Comparison of ENCODE assay signal across 2 cellular contexts in genomic region chr18:79260510-79260909, GRCh38.
TF ChIP-seq lines count a peak whose summit lies in the region.

No MANE protein-coding gene starts in this region.

TF ChIP-seq in HepG2, 621 proteins besides CTCF, POLR2A, EP300 and RAD21 (continued from another document):
- TF ChIP-seq CBX1 (IDR thresholded peaks at IDR 0.05; ENCODE audit: low read depth) = no peak
- TF ChIP-seq SATB2 (CRISPR knock-in tag; IDR thresholded peaks at IDR 0.05) = no peak
- no peak for TF ChIP-seq ZNF329 (CRISPR knock-in tag; IDR thresholded peaks at IDR 0.05; ENCODE audit: low read depth)
- TF ChIP-seq, protein P1, sequence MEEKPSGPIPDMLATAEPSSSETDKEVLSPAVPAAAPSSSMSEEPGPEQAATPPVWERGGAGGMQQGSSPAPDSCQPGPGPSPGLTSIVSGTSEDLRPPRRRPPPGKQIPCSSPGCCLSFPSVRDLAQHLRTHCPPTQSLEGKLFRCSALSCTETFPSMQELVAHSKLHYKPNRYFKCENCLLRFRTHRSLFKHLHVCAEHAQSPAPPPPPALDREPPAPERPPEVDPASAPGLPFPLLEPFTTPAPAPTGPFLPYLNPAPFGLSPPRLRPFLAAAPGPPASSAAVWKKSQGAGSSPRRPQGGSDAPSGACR (CRISPR knock-in tag; IDR thresholded peaks at IDR 0.05) = no peak
- TF ChIP-seq BORCS8-MEF2B (CRISPR knock-in tag; IDR thresholded peaks at IDR 0.05) = no peak
TF ChIP-seq in HepG2: peak in this region for 0.

TF ChIP-seq in endothelial cell of umbilical vein, 7 proteins besides CTCF, POLR2A, EP300 and RAD21 (continued from another document):
- TF ChIP-seq MYC (IDR thresholded peaks at IDR 0.05; ENCODE audit: low read depth, low read length) = no peak
- no peak for TF ChIP-seq JUN (IDR thresholded peaks at IDR 0.05; ENCODE audit: borderline replicate concordance, insufficient read depth, insufficient read length, low read depth)
- no peak for TF ChIP-seq GATA2 (IDR thresholded peaks at IDR 0.05; ENCODE audit: insufficient read depth, insufficient read length, low read depth, low read length)
